Comparison of ENCODE assay signal across 33 cellular contexts in genomic region chr4:67130411-67130810, GRCh38.
"Had no signal": no experiment of that assay in that cellular context is flagged by ENCODE, and none has a peak within 500 bp of the region (broad histone marks: within the 10 kb centered on the region; RNA-seq: fewer than 3 reads in every experiment).

No MANE protein-coding gene starts in this region.

- DNase-seq: activated CD4-positive, alpha-beta memory T cell treated with anti-CD3 and anti-CD28 coated beads, Interleukin-2, amount 10 ng/mL, durations not matched to agents 7 days and 5 days; activated CD4-positive, alpha-beta T cell treated with anti-CD3 and anti-CD28 coated beads for 1 hour; activated CD4-positive, alpha-beta T cell treated with anti-CD3 and anti-CD28 coated beads for 48 hours; activated CD4-positive, CD25-positive, alpha-beta regulatory T cell; activated CD8-positive, alpha-beta memory T cell treated with anti-CD3 and anti-CD28 coated beads for 24 hours; activated CD8-positive, alpha-beta memory T cell treated with anti-CD3 and anti-CD28 coated beads, Interleukin-2, amount 10 ng/mL, durations not matched to agents 7 days and 5 days; activated CD8-positive, alpha-beta memory T cell treated with anti-CD3 and anti-CD28 coated beads, Interleukin-2, amount 50 U/mL, for 48 hours; activated effector memory CD4-positive, alpha-beta T cell treated with Interleukin-2 at 50 U/mL for 16 hours; activated naive CD4-positive, alpha-beta T cell treated with anti-CD3 and anti-CD28 coated beads, Interleukin-2, amount 50 U/mL, for 16 hours; activated naive CD8-positive, alpha-beta T cell treated with anti-CD3 and anti-CD28 coated beads for 36 hours; activated T-cell treated with anti-CD3 and anti-CD28 coated beads, Interleukin-2, amount 50 U/mL, for 48 hours; Karpas-422; KBM-7; MG63; NCI-H1092; NCI-H1436 treated with DMSO at 0.1 percent for 48 hours; NCI-H187; NCI-H2029 treated with DMSO at 0.1 percent for 48 hours; NCI-H2107; NCI-H2171; NCI-H510A; NCI-H526; NCI-H748 treated with DMSO at 0.1 percent for 48 hours; NK-92 treated with Interleukin-12 subunit alpha and Interleukin-12 subunit beta, amount 100 ng/mL, for 24 hours; PC-3; Peyer's patch; RPMI8226; SHP77 treated with DMSO at 0.1 percent for 48 hours; T1000; WERI-Rb-1 had no signal

- H3K9me3 Mint-ChIP-seq: activated CD4-positive, alpha-beta memory T cell treated with anti-CD3 and anti-CD28 coated beads, Interleukin-2, amount 10 ng/mL, durations not matched to agents 7 days and 5 days; activated naive CD8-positive, alpha-beta T cell treated with anti-CD3 and anti-CD28 coated beads for 36 hours had no signal

- H3K4me3 ChIP-seq: cardiac muscle cell, MG63, Peyer's patch had no signal

- H3K27ac ChIP-seq: cardiac muscle cell, Peyer's patch, WERI-Rb-1 had no signal

- H3K4me1 ChIP-seq: Peyer's patch had no signal

- H3K36me3 Mint-ChIP-seq: activated CD8-positive, alpha-beta memory T cell treated with anti-CD3 and anti-CD28 coated beads, Interleukin-2, amount 10 ng/mL, durations not matched to agents 7 days and 5 days; activated naive CD8-positive, alpha-beta T cell treated with anti-CD3 and anti-CD28 coated beads for 36 hours had no signal

- ATAC-seq: activated CD8-positive, alpha-beta memory T cell treated with anti-CD3 and anti-CD28 coated beads, Interleukin-2, amount 10 ng/mL, durations not matched to agents 7 days and 5 days; PC-3; SK-N-SH treated with all-trans-retinoic acid at 6 μM for 48 hours had no signal

- H3K36me3 ChIP-seq: cardiac muscle cell, MG63, Peyer's patch, WERI-Rb-1 had no signal

- H3K27me3 ChIP-seq: cardiac muscle cell, MG63, Peyer's patch had no signal

- H3K4me1 Mint-ChIP-seq: activated CD4-positive, alpha-beta memory T cell treated with anti-CD3 and anti-CD28 coated beads, Interleukin-2, amount 10 ng/mL, durations not matched to agents 7 days and 5 days; activated CD8-positive, alpha-beta memory T cell treated with anti-CD3 and anti-CD28 coated beads, Interleukin-2, amount 10 ng/mL, durations not matched to agents 7 days and 5 days; central memory CD8-positive, alpha-beta T cell had no signal

- H3K27me3 Mint-ChIP-seq: activated CD4-positive, alpha-beta memory T cell treated with anti-CD3 and anti-CD28 coated beads, Interleukin-2, amount 10 ng/mL, durations not matched to agents 7 days and 5 days; activated CD8-positive, alpha-beta memory T cell treated with anti-CD3 and anti-CD28 coated beads, Interleukin-2, amount 10 ng/mL, durations not matched to agents 7 days and 5 days; activated naive CD8-positive, alpha-beta T cell treated with anti-CD3 and anti-CD28 coated beads for 36 hours; central memory CD8-positive, alpha-beta T cell had no signal

- H3K9me3 ChIP-seq: MG63, Peyer's patch had no signal

- H3K4me3 Mint-ChIP-seq: activated CD4-positive, alpha-beta memory T cell treated with anti-CD3 and anti-CD28 coated beads, Interleukin-2, amount 10 ng/mL, durations not matched to agents 7 days and 5 days; activated CD8-positive, alpha-beta memory T cell treated with anti-CD3 and anti-CD28 coated beads, Interleukin-2, amount 10 ng/mL, durations not matched to agents 7 days and 5 days; activated naive CD8-positive, alpha-beta T cell treated with anti-CD3 and anti-CD28 coated beads for 36 hours; central memory CD8-positive, alpha-beta T cell had no signal

- H3K27ac Mint-ChIP-seq: activated CD4-positive, alpha-beta memory T cell treated with anti-CD3 and anti-CD28 coated beads, Interleukin-2, amount 10 ng/mL, durations not matched to agents 7 days and 5 days; activated CD8-positive, alpha-beta memory T cell treated with anti-CD3 and anti-CD28 coated beads, Interleukin-2, amount 10 ng/mL, durations not matched to agents 7 days and 5 days; activated naive CD8-positive, alpha-beta T cell treated with anti-CD3 and anti-CD28 coated beads for 36 hours had no signal
